Comparison of ENCODE assay signal across 1 cellular context in genomic region chr1:153803479-153804056, GRCh38.
TF ChIP-seq lines count a peak whose summit lies in the region.

No MANE protein-coding gene starts in this region.

TF ChIP-seq in K562, 482 proteins besides CTCF, POLR2A, EP300 and RAD21:
- TF ChIP-seq KDM4B (IDR thresholded peaks at IDR 0.05; ENCODE audit: borderline replicate concordance in 2 of 2, low read depth in 1 of 2) (no peak), CEBPG (CRISPR knock-in tag; IDR thresholded peaks at IDR 0.05) (no peak), CEBPG (tag; conservative IDR thresholded peaks at IDR 0.05 in 1 of 2, IDR thresholded peaks at IDR 0.05 in 1 of 2) (no peak), PML (IDR thresholded peaks at IDR 0.05; ENCODE audit: low read length) (no peak), CBFB (CRISPR knock-in tag; IDR thresholded peaks at IDR 0.05) (no peak), SPI1 (IDR thresholded peaks at IDR 0.05; ENCODE audit: borderline replicate concordance, low read depth, low read length) (0 out of 2 replicates have a peak, but pooled peaks have one; percentile 39), BRD9 (IDR thresholded peaks at IDR 0.05; ENCODE audit: low read depth, partially characterized antibody) (no peak), KHSRP (IDR thresholded peaks at IDR 0.05) (no peak), ATF2 (CRISPR knock-in tag; IDR thresholded peaks at IDR 0.05) (no peak), NR3C1 (CRISPR knock-in tag; IDR thresholded peaks at IDR 0.05) (no peak), ZNF175 (CRISPR knock-in tag; IDR thresholded peaks at IDR 0.05; ENCODE audit: low read depth) (no peak), ZNF143 (CRISPR knock-in tag; IDR thresholded peaks at IDR 0.05) (no peak), ZNF263 (CRISPR knock-in tag; IDR thresholded peaks at IDR 0.05; ENCODE audit: borderline replicate concordance) (0 out of 2 replicates have a peak, but pooled peaks have one; percentile 30), TBL1XR1 (IDR thresholded peaks at IDR 0.05; ENCODE audit: low read length in 2 of 2) (no peak), ELF1 (tag; IDR thresholded peaks at IDR 0.05) (no peak)
